Comparison of ENCODE assay signal across 7 cellular contexts in the genomic region with DNA sequence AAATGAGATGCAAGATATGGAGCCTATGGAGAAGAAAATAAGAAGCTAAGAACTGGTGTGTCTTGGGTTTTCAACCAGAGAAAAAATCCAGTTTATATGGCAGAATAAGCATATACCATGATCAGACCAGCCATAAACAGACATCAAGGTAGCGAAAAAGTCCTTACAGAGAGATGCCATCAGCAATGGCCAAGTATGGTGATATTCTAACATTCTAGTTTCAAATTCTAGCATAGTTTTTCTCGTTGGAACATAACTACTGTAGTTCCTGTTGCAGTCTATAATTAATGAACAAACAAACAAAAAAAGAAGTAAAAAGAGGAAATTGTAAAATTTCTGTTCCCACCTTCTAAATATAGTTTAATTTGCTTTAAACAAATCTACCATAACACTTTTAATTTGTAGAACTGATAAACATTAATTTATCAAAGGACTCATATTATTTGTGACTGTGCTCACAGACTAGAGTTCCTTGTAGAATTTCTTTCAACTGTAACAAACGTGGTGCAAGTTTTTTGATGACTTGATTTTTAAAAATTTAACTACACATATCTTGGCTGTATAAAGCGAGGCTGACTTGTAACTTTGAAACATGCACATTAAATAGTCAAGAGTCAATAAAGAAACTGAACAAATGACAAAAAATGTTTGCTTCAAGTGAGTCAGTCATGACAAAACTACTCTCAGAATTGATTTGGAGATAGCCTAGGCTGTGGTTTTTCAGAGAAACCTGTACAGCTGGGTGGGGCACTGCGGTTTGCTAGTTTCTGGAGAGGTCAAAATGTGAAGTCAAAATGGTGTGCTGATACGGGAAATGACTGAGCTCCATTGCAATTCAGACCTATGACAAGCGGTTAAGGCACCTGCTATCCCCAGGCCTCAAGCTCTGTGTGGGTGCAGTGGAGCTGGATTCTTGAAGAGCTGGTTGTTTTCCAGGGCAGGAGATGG. TPM values are rescaled to one million over a fixed set of nuclear protein-coding genes. Genes with fewer than 3 reads are reported as not detected.
DNase-seq lines count a peak whose midpoint lies in the region; ATAC-seq, FAIRE-seq and TF ChIP-seq lines count a peak whose summit lies in the region.

No MANE protein-coding gene starts in this region.

- TF ChIP-seq EP300 in K562 (IDR thresholded peaks at IDR 0.05; ENCODE audit: low read length) (peak; percentile 70), sigmoid colon (IDR thresholded peaks at IDR 0.05) (no peak)

- FAIRE-seq in K562 (lab: Jason Lieb, UNC) = peak; percentile 95
- no peak for FAIRE-seq in frontal cortex (lab: Jason Lieb, UNC)

- H3K36me3 ChIP-seq in K562 (ENCODE audit: control insufficient read depth, insufficient read depth, low read length) = no peaks in the 10 kb centered on the region
- no peaks in the 10 kb centered on the region for H3K36me3 ChIP-seq in sigmoid colon

- POLR2A ChIA-PET in K562 (lab: Yijun Ruan, JAX) = interaction anchor here (0.7 kb wide), 1 partner anchor 343 kb away, joined by 4 read pairs; no protein-coding TSS in a partner anchor

- H3K27me3 ChIP-seq in K562 (ENCODE audit: control insufficient read depth in 2 of 2, insufficient read depth in 2 of 2, low read length in 2 of 2) (peaks cover 6 to 27% of the 10 kb centered on the region in 2 experiments; a peak in 4 of 5 replicates), sigmoid colon (no peaks in the 10 kb centered on the region)

- intact Hi-C loops in K562 (cut with micrococcal nuclease) (loop anchor here (5.0 kb wide), 1 partner anchor 219 kb away; no protein-coding TSS in a partner anchor), sigmoid colon (cut with DNase I) (loop anchor here (5.0 kb wide), 3 partner anchors 219 to 899 kb away; no protein-coding TSS in a partner anchor)

- no peak overlapping the region for H3K27ac ChIP-seq in K562 (ENCODE audit: extremely low read depth, low read depth, low read length)
- H3K27ac ChIP-seq in sigmoid colon = no peak overlapping the region

- H3K79me2 ChIP-seq in K562 (ENCODE audit: control insufficient read depth, insufficient read depth, low read length) = no peaks in the 10 kb centered on the region

- no TSS peak for BruUV-seq in K562 (replicated peaks; lab: Mats Ljungman, UMichigan)

- no peak overlapping the region for H3K4me2 ChIP-seq in K562 (ENCODE audit: insufficient read depth, low read length)

- H3K9me1 ChIP-seq in K562 (ENCODE audit: control insufficient read depth, insufficient read depth, low read length) = no peaks in the 10 kb centered on the region

- peak in 1 of 2 experiments; percentile 36; a peak in 1 of 4 replicates for TF ChIP-seq RAD21 in K562 (CRISPR knock-in tag; conservative IDR thresholded peaks at IDR 0.05 in 1 of 2, IDR thresholded peaks at IDR 0.05 in 1 of 2)

- TF ChIP-seq CTCF in K562 (IDR thresholded peaks at IDR 0.05 in 2 of 3, conservative IDR thresholded peaks at IDR 0.05 in 1 of 3; ENCODE audit: insufficient read depth in 2 of 3, low read depth in 1 of 3, low read length in 3 of 3) (no peak), sigmoid colon (IDR thresholded peaks at IDR 0.05) (no peak)

- H2AFZ ChIP-seq in K562 (ENCODE audit: low read depth, low read length) = no peak overlapping the region

- peak; percentile 78 for ATAC-seq in GM19467 (IDR thresholded peaks at IDR 0.05; ENCODE audit: unreplicated experiment)
- ATAC-seq in HG03469 (IDR thresholded peaks at IDR 0.05; ENCODE audit: unreplicated experiment) = peak; percentile 80
- peak; percentile 93 for ATAC-seq in K562

- CTCF ChIA-PET in K562 (lab: Yijun Ruan, JAX; ENCODE audit: low intra/inter-chr PET ratio) = interaction anchor here (0.7 kb wide), 1 partner anchor 50 kb away, joined by 3 read pairs; no protein-coding TSS in a partner anchor

- H3K4me3 ChIP-seq in K562 (no peak overlapping the region), sigmoid colon (no peak overlapping the region)

- DNase-seq in T-helper 9 cell = peak; percentile 69
- peak; percentile 53 to 83 (median 66) for DNase-seq in K562 (ENCODE audit: extremely low read depth in 1 of 4, low spot score in 3 of 4)
- peak; percentile 19 for DNase-seq in sigmoid colon
- DNase-seq in frontal cortex (ENCODE audit: low spot score in 2 of 2) = no peak
- DNase-seq in HK-2 (ENCODE audit: unreplicated experiment) = no peak

- TF ChIP-seq POLR2A in K562 (conservative IDR thresholded peaks at IDR 0.05) = no peak
- no peak for TF ChIP-seq POLR2A in sigmoid colon (IDR thresholded peaks at IDR 0.05)

- in situ Hi-C loops in K562 (cut with MboI) = no loop called here

- peaks cover 5% of the 10 kb centered on the region for H4K20me1 ChIP-seq in K562 (replicated peaks; ENCODE audit: control insufficient read depth, insufficient read depth, low read length)

- WGBS in K562 (ENCODE audit: insufficient coverage, low coverage, missing lambda C conversion rate) = 4% methylated on average over 7 of the region's 7 CpGs
- WGBS in sigmoid colon, 2 donors = 21 to 31% methylated on average over 7 of the region's 7 CpGs

- H3K9me3 ChIP-seq in K562 (replicated peaks; ENCODE audit: control insufficient read depth, insufficient read depth, low read depth, low read length) (no peaks in the 10 kb centered on the region), sigmoid colon (no peaks in the 10 kb centered on the region)

- H3K4me1 ChIP-seq in K562 (replicated peaks in 1 of 2; ENCODE audit: control insufficient read depth in 2 of 2, insufficient read depth in 2 of 2, low read length in 2 of 2) (no peaks in the 10 kb centered on the region), sigmoid colon (peaks cover 0 to 10% (median 5%) of the 10 kb centered on the region in 4 donors)

- H3K9ac ChIP-seq in K562 (ENCODE audit: insufficient read depth in 1 of 2, low read depth in 2 of 2, low read length in 2 of 2) = no peak overlapping the region

TF ChIP-seq in K562, 482 proteins besides CTCF, POLR2A, EP300 and RAD21 (continues in another document):
- TF ChIP-seq, protein P1, sequence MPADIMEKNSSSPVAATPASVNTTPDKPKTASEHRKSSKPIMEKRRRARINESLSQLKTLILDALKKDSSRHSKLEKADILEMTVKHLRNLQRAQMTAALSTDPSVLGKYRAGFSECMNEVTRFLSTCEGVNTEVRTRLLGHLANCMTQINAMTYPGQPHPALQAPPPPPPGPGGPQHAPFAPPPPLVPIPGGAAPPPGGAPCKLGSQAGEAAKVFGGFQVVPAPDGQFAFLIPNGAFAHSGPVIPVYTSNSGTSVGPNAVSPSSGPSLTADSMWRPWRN (IDR thresholded peaks at IDR 0.05; ENCODE audit: low read depth) = peak; percentile 90
- TF ChIP-seq NCOA2 (IDR thresholded peaks at IDR 0.05; ENCODE audit: partially characterized antibody in 2 of 2) = peak in 1 of 2 experiments; percentile 34
- peak; percentile 89 for TF ChIP-seq CTBP1 (IDR thresholded peaks at IDR 0.05; ENCODE audit: borderline replicate concordance)
- TF ChIP-seq FOXA3 (CRISPR knock-in tag; conservative IDR thresholded peaks at IDR 0.05 in 1 of 2, IDR thresholded peaks at IDR 0.05 in 1 of 2) = peak in 1 of 2 experiments; percentile 68; a peak in 1 of 4 replicates
- TF ChIP-seq, protein P2, sequence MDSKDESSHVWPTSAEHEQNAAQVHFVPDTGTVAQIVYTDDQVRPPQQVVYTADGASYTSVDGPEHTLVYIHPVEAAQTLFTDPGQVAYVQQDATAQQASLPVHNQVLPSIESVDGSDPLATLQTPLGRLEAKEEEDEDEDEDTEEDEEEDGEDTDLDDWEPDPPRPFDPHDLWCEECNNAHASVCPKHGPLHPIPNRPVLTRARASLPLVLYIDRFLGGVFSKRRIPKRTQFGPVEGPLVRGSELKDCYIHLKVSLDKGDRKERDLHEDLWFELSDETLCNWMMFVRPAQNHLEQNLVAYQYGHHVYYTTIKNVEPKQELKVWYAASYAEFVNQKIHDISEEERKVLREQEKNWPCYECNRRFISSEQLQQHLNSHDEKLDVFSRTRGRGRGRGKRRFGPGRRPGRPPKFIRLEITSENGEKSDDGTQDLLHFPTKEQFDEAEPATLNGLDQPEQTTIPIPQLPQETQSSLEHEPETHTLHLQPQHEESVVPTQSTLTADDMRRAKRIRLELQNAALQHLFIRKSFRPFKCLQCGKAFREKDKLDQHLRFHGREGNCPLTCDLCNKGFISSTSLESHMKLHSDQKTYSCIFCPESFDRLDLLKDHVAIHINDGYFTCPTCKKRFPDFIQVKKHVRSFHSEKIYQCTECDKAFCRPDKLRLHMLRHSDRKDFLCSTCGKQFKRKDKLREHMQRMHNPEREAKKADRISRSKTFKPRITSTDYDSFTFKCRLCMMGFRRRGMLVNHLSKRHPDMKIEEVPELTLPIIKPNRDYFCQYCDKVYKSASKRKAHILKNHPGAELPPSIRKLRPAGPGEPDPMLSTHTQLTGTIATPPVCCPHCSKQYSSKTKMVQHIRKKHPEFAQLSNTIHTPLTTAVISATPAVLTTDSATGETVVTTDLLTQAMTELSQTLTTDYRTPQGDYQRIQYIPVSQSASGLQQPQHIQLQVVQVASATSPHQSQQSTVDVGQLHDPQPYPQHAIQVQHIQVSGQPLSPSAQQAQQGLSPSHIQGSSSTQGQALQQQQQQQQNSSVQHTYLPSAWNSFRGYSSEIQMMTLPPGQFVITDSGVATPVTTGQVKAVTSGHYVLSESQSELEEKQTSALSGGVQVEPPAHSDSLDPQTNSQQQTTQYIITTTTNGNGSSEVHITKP (IDR thresholded peaks at IDR 0.05; ENCODE audit: partially characterized antibody) = no peak
- peak; percentile 75 for TF ChIP-seq HDAC3 (IDR thresholded peaks at IDR 0.05; ENCODE audit: borderline replicate concordance, partially characterized antibody)

RNA-seq across cellular contexts. Expression of a gene that starts 10.1 kb away (rescaled TPM):
- total RNA-seq in K562 (2011; cell fraction: chromatin; rRNA removed; ENCODE audit: low replicate concordance) = not detected in 2 replicates
- not detected in 2 replicates for total RNA-seq in K562 (2011; cell fraction: nucleolus; rRNA removed)
- not detected in 2 replicates for total RNA-seq in K562 (2011; cell fraction: nucleoplasm; rRNA removed)
- total RNA-seq in K562 (2014; rRNA removed) (not detected in 2 replicates), K562 (2014; rRNA removed; fragmentation: Illumina TruSeq; extraction: Trizol) (not detected in 2 replicates), K562 (2015; rRNA removed; fragmentation: Illumina TruSeq; extraction: Trizol) (0.04 and 0.07 TPM in 2 replicates), K562 (2021) (not detected in 2 replicates), sigmoid colon (1 to 10 TPM in 1 of 4 donors, under 1 TPM in 3; 0.55 to 1.1 (median 0.90) TPM), frontal cortex (0.41 TPM)
- polyA plus RNA-seq in K562 (2011; rRNA removed) (not detected in 2 replicates), K562 (2014; fragmentation: Illumina TruSeq; extraction: Trizol) (0.01 TPM in 1 of 2 replicates, not detected in the other), K562 (2014; fragmentation: Nextera tagmentation; extraction: Ambion mirVana) (not detected), K562 (2014; rRNA removed) (not detected in 2 replicates), sigmoid colon (1 to 10 TPM in 2 of 3 donors, under 1 TPM in 1; 0.60 to 3.5 (median 2.3) TPM)
- polyA plus RNA-seq in K562 (2011; cell fraction: cytosol; rRNA removed) = not detected in 2 replicates
- not detected in 2 replicates for polyA plus RNA-seq in K562 (2011; cell fraction: nucleus; rRNA removed)
- polyA plus RNA-seq in K562 (2012) = 0.03 and 0.04 TPM in 2 replicates
- not detected in 2 replicates for polyA minus RNA-seq in K562 (2011; rRNA and poly(A)+ RNA removed)
- polyA minus RNA-seq in K562 (2011; cell fraction: cytosol; rRNA and poly(A)+ RNA removed) = not detected in 2 replicates
- not detected in 2 replicates for polyA minus RNA-seq in K562 (2011; cell fraction: nucleus; rRNA and poly(A)+ RNA removed)

Comparison
In these comparisons a context has a peak if more than half of its experiments do, and no peak if none do; other contexts are left out.
1. DNase-seq: peak in T-helper 9 cell (single experiment), K562 (4 of 4) and sigmoid colon (single experiment); none in frontal cortex (0 of 2) and HK-2 (single experiment).
2. Peak in every context shown above with its lines, with median percentiles within 50 percentile points of each other: ATAC-seq.